Comparison of ENCODE assay signal across 34 cellular contexts in the genomic region with DNA sequence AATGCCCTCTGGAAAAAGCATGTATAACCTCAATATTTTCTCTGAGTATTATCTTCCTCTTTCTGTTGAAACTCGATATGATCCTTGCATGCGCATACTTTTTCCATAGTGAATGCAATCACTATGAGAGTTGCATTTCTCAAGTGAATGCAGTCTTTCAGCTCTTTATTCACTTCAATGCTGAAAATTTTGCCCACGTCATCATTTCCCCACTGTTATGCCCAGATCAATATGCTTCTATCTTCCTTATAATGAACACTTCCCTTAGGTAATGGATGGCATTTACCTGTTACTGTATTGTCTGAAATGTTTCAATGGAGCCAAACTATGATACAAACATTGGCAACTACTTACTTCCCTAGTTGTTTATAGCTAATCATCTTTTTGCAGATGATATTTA.
"Had no signal": no experiment of that assay in that cellular context is flagged by ENCODE, and none has a peak within 500 bp of the region (broad histone marks: within the 10 kb centered on the region; RNA-seq: fewer than 3 reads in every experiment).

No MANE protein-coding gene starts in this region.

- H3K4me1 ChIP-seq: adrenal gland, body of pancreas, breast epithelium had no signal

- H3K4me3 ChIP-seq: adrenal gland, body of pancreas, breast epithelium had no signal

- H3K9me3 ChIP-seq: adrenal gland, body of pancreas had no signal

- H3K36me3 ChIP-seq: adrenal gland, brain microvascular endothelial cell, breast epithelium had no signal

- H3K27me3 ChIP-seq: adrenal gland, body of pancreas, brain microvascular endothelial cell, breast epithelium had no signal

- ATAC-seq: activated CD8-positive, alpha-beta T cell treated with anti-CD3 and anti-CD28 coated beads for 36 hours; activated naive CD4-positive, alpha-beta T cell treated with anti-CD3 and anti-CD28 coated beads, Interleukin-2, amount 50 U/mL, for 72 hours; activated T-cell treated with anti-CD3 and anti-CD28 coated beads, Interleukin-2, amount 50 U/mL, for 4 hours; activated T-cell treated with anti-CD3 and anti-CD28 coated beads, Interleukin-2, amount 50 U/mL, for 72 hours; activated T-helper 17 cell treated with anti-CD3 and anti-CD28 coated beads, Interleukin-2, amount 50 U/mL, for 72 hours; body of pancreas had no signal

- H3K27ac ChIP-seq: adrenal gland, body of pancreas, brain microvascular endothelial cell, breast epithelium, VCaP had no signal

- DNase-seq: activated B cell treated with CpG ODN at 0.5 μM for 24 hours; activated CD4-positive, alpha-beta memory T cell treated with anti-CD3 and anti-CD28 coated beads for 36 hours; activated CD4-positive, alpha-beta T cell treated with anti-CD3 and anti-CD28 coated beads for 4 hours; activated CD4-positive, alpha-beta T cell treated with anti-CD3 and anti-CD28 coated beads, Interleukin-2, amount 10 ng/mL, durations not matched to agents 24 days and 14 days; activated CD4-positive, alpha-beta T cell treated with anti-CD3 and anti-CD28 coated beads, Interleukin-2, amount 50 U/mL, for 1 hour; activated CD4-positive, alpha-beta T cell treated with anti-CD3 and anti-CD28 coated beads, Interleukin-2, amount 50 U/mL, for 4 hours; activated CD4-positive, CD25-positive, alpha-beta regulatory T cell treated with anti-CD3 and anti-CD28 coated beads, Interleukin-2, amount 50 U/mL, for 72 hours; activated CD8-positive, alpha-beta memory T cell treated with anti-CD3 and anti-CD28 coated beads, Interleukin-2, amount 50 U/mL, for 4 hours; activated CD8-positive, alpha-beta T cell treated with anti-CD3 and anti-CD28 coated beads for 36 hours; activated effector memory CD4-positive, alpha-beta T cell treated with anti-CD3 and anti-CD28 coated beads, Interleukin-2, amount 50 U/mL, for 16 hours; activated gamma-delta T cell treated with Interleukin-2 at 50 U/mL for 16 hours; activated naive CD4-positive, alpha-beta T cell; activated naive CD4-positive, alpha-beta T cell treated with anti-CD3 and anti-CD28 coated beads for 36 hours; activated naive CD4-positive, alpha-beta T cell treated with anti-CD3 and anti-CD28 coated beads, Interleukin-2, amount 50 U/mL, for 16 hours; activated naive CD8-positive, alpha-beta T cell treated with anti-CD3 and anti-CD28 coated beads for 36 hours; activated T-cell treated with anti-CD3 and anti-CD28 coated beads for 4 hours; activated T-cell treated with anti-CD3 and anti-CD28 coated beads, Interleukin-2, amount 50 U/mL, for 1 hour; activated T-cell treated with anti-CD3 and anti-CD28 coated beads, Interleukin-2, amount 50 U/mL, for 4 hours; activated T-cell treated with anti-CD3 and anti-CD28 coated beads, Interleukin-2, amount 50 U/mL, for 72 hours; adrenal gland; amniotic stem cell; aorta; body of pancreas; brain microvascular endothelial cell; central memory CD4-positive, alpha-beta T cell; T-helper 2 cell; T-helper 9 cell had no signal

- FAIRE-seq: astrocyte, colon, TTC549 had no signal
